In the genomic region with DNA sequence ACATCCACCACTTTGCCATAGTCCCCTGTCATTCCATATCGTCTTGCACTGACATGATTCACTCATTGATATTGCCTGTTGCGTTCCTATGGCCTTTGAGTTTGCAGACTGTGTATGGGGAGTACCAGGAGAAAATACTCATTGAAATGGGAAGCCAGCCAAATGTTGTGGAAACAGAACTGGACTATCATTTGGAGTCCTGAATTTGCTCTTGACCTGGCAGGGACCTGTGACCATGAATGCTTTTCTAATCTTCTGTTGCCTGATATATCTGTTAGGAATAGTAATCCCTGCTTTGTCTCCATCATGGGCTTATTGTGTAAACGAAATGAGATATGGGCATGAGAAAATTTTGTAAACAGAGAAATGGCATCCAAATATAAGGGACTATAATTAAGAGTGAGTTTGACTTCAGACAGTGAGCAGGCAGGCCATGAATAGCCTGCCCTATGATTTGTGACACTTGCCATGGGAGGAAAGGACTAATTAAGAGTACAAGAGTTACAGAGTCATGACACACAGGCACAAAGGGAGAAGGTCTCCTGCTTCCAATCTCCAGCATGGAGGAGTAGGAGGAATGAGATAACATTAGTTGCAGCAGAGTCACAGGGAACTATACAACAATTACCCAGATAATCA, we compare ENCODE assay signal across 17 cellular contexts.
DNase-seq lines count a peak whose midpoint lies in the region; ATAC-seq and TF ChIP-seq lines count a peak whose summit lies in the region.
"Had no signal": no experiment of that assay in that cellular context is flagged by ENCODE, and none has a peak within 500 bp of the region (broad histone marks: within the 10 kb centered on the region; RNA-seq: fewer than 3 reads in every experiment).

No MANE protein-coding gene starts in this region.

- 60 to 62% methylated on average over 3 of the region's 3 CpGs for WGBS in aorta, 2 donors

- H3K27ac ChIP-seq in right atrium auricular region, result peak overlapping the region in 1 of 2 donors; percentile 59
- no peak overlapping the region for H3K27ac ChIP-seq in aorta (ENCODE audit: low read depth in 1 of 2, low read length in 2 of 2)
- H3K27ac ChIP-seq: C4-2B had no signal

- intact Hi-C loops in Right ventricle myocardium inferior (cut with DNase I), result no loop called here
- intact Hi-C loops in left cardiac atrium (cut with DNase I), result no loop called here
- intact Hi-C loops in aorta (cut with DNase I), result no loop called here

- TF ChIP-seq CTCF in right atrium auricular region (IDR thresholded peaks at IDR 0.05) (no peak), GM10266 (IDR thresholded peaks at IDR 0.05; ENCODE audit: control insufficient read depth, insufficient read depth, low read depth, missing control alignments) (no peak)

- no peaks in the 10 kb centered on the region for H3K9me3 ChIP-seq in right atrium auricular region
- peaks cover 1% of the 10 kb centered on the region for H3K9me3 ChIP-seq in aorta (ENCODE audit: control insufficient read depth, low read length)
- H3K9me3 ChIP-seq: SK-N-SH had no signal

- H3K27me3 ChIP-seq in right atrium auricular region (no peaks in the 10 kb centered on the region), aorta (ENCODE audit: control insufficient read depth in 1 of 2, insufficient read depth in 2 of 2, low read length in 1 of 2) (no peaks in the 10 kb centered on the region)

- H3K4me1 ChIP-seq in right atrium auricular region (peaks cover 0 to 8% of the 10 kb centered on the region in 2 donors), aorta (ENCODE audit: control insufficient read depth in 1 of 2, insufficient read depth in 2 of 2, low read length in 2 of 2) (no peaks in the 10 kb centered on the region)

- DNase-seq in Right ventricle myocardium inferior (ENCODE audit: missing footprints) (no peak), right atrium auricular region (ENCODE audit: low spot score) (no peak), NCI-H2227 treated with DMSO at 0.1 percent for 48 hours (lab: John Stamatoyannopoulos, UW) (peak; percentile 35), left cardiac atrium (no peak), GM10266 (ENCODE audit: extremely low spot score) (no peak), AG08396 (ENCODE audit: low spot score) (no peak), aorta (no peak)
- DNase-seq: DMS79, H7, NCI-H1048, NCI-H1930, NCI-H446 treated with DMSO at 0.1 percent for 48 hours, SHP77, SK-N-SH, T-cell had no signal

- no peaks in the 10 kb centered on the region for H3K36me3 ChIP-seq in right atrium auricular region
- no peaks in the 10 kb centered on the region for H3K36me3 ChIP-seq in aorta (ENCODE audit: control insufficient read depth in 1 of 2, insufficient read depth in 2 of 2, low read length in 1 of 2)

- H3K4me3 ChIP-seq in right atrium auricular region, result no peak overlapping the region
- H3K4me3 ChIP-seq in aorta (ENCODE audit: low read length in 2 of 2), result no peak overlapping the region

- peak; percentile 90 for ATAC-seq in Right ventricle myocardium inferior
- ATAC-seq in left cardiac atrium, result peak; percentile 41 to 65
- ATAC-seq in aorta (ENCODE audit: low FRiP score), result no peak
- ATAC-seq: Panc1, T-cell had no signal
